20 cellular contexts compared by ENCODE assay signal in genomic region chr19:5364674-5365073, GRCh38.
"Had no signal": no experiment of that assay in that cellular context is flagged by ENCODE, and none has a peak within 500 bp of the region (broad histone marks: within the 10 kb centered on the region; RNA-seq: fewer than 3 reads in every experiment).

No MANE protein-coding gene starts in this region.

- H3K27ac Mint-ChIP-seq: activated CD8-positive, alpha-beta T cell treated with anti-CD3 and anti-CD28 coated beads, Interleukin-2, amount 10 ng/mL, durations not matched to agents 7 days and 5 days; activated naive CD4-positive, alpha-beta T cell treated with anti-CD3 and anti-CD28 coated beads for 36 hours; activated T-cell treated with anti-CD3 and anti-CD28 coated beads, Interleukin-2, amount 50 U/mL, for 24 hours; memory B cell had no signal

- H3K4me3 ChIP-seq: ascending aorta, colonic mucosa, mucosa of descending colon, ovary, psoas muscle, tibial artery had no signal

- DNase-seq: activated CD4-positive, alpha-beta T cell treated with anti-CD3 and anti-CD28 coated beads for 48 hours; activated CD4-positive, CD25-positive, alpha-beta regulatory T cell; activated CD8-positive, alpha-beta T cell treated with anti-CD3 and anti-CD28 coated beads, Interleukin-2, amount 10 ng/mL, durations not matched to agents 7 days and 5 days; activated naive CD4-positive, alpha-beta T cell treated with anti-CD3 and anti-CD28 coated beads for 36 hours; activated T-cell treated with anti-CD3 and anti-CD28 coated beads, Interleukin-2, amount 50 U/mL, for 24 hours; colonic mucosa; foreskin keratinocyte; hypothalamus; mucosa of descending colon; naive B cell; ovary; psoas muscle; right cardiac atrium; stimulated activated CD4-positive, alpha-beta T cell treated with anti-CD3 and anti-CD28 coated beads, Interleukin-2, amount 100 ng/mL, for 24 hours; stimulated activated naive CD8-positive, alpha-beta T cell treated with anti-CD3 and anti-CD28 coated beads, Interleukin-15, Interleukin-2, amounts not matched to agents 100 U/mL and 50 U/mL, for 24 hours; substantia nigra; tibial artery had no signal

- H3K4me1 ChIP-seq: ascending aorta, colonic mucosa, foreskin keratinocyte, psoas muscle, tibial artery had no signal

- H3K9me3 ChIP-seq: ascending aorta, colonic mucosa, mucosa of descending colon, ovary, psoas muscle, tibial artery had no signal

- H3K36me3 ChIP-seq: ascending aorta, colonic mucosa, ovary, tibial artery had no signal

- ATAC-seq: activated CD8-positive, alpha-beta T cell treated with anti-CD3 and anti-CD28 coated beads, Interleukin-2, amount 10 ng/mL, durations not matched to agents 7 days and 5 days; foreskin keratinocyte; mucosa of descending colon; psoas muscle; right cardiac atrium; stimulated activated naive CD8-positive, alpha-beta T cell treated with anti-CD3 and anti-CD28 coated beads, Interleukin-15, Interleukin-2, amounts not matched to agents 100 U/mL and 50 U/mL, for 24 hours had no signal

- H3K4me1 Mint-ChIP-seq: central memory CD8-positive, alpha-beta T cell; memory B cell had no signal

- H3K27ac ChIP-seq: ascending aorta, colonic mucosa, foreskin keratinocyte, ovary, psoas muscle, tibial artery had no signal

- H3K36me3 Mint-ChIP-seq: naive B cell had no signal

- H3K4me3 Mint-ChIP-seq: activated CD8-positive, alpha-beta T cell treated with anti-CD3 and anti-CD28 coated beads, Interleukin-2, amount 10 ng/mL, durations not matched to agents 7 days and 5 days; activated naive CD4-positive, alpha-beta T cell treated with anti-CD3 and anti-CD28 coated beads for 36 hours; activated T-cell treated with anti-CD3 and anti-CD28 coated beads, Interleukin-2, amount 50 U/mL, for 24 hours; central memory CD8-positive, alpha-beta T cell; memory B cell; naive B cell had no signal

- H3K9me3 Mint-ChIP-seq: activated naive CD4-positive, alpha-beta T cell treated with anti-CD3 and anti-CD28 coated beads for 36 hours; activated T-cell treated with anti-CD3 and anti-CD28 coated beads, Interleukin-2, amount 50 U/mL, for 24 hours; central memory CD8-positive, alpha-beta T cell had no signal

- H3K27me3 ChIP-seq: ascending aorta, colonic mucosa, foreskin keratinocyte, ovary had no signal
